Comparison of ENCODE assay signal across 8 cellular contexts in the genomic region with DNA sequence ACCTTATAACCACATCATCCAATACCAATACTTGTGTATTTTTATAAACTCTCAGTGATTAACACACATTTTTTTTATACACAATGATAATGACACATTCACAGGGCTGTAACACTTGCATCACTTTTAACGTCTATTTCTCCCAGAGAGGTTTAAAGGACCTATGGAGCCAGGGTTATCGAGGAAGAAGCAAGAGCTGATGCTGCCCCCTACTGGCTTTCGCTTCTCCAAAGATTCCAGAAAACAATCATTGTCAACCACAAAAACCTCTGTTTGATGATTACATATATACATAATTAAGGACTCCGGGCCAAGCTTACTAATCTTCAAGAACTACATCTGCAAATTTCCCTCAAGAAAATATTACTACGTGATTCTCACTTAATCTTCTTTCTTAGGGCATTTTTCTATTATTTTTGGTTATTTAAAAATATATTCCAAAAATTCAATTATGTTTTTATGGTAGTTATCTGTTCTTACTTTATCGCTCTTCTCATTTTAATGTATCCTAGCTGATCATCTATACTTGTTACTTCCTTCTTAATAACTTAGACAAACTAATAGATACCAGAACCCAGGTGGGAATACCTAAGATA.
DNase-seq lines count a peak whose midpoint lies in the region; ATAC-seq, FAIRE-seq and TF ChIP-seq lines count a peak whose summit lies in the region.

No MANE protein-coding gene starts in this region.

- in situ Hi-C loops in HAP-1 (cut with MboI; ENCODE audit: low sequenced_read_pairs): no loop called here

- ATAC-seq in psoas muscle (no peak), GM21825 (IDR thresholded peaks at IDR 0.05; ENCODE audit: unreplicated experiment) (no peak), GM18505 (IDR thresholded peaks at IDR 0.05; ENCODE audit: unreplicated experiment) (no peak)

- H3K4me3 ChIP-seq in HAP-1: no peak overlapping the region
- no peak overlapping the region for H3K4me3 ChIP-seq in psoas muscle

- TF ChIP-seq POLR2A in GM18505 (IDR thresholded peaks at IDR 0.05; ENCODE audit: borderline replicate concordance, extremely low read depth, insufficient read depth, insufficient read length): no peak

- no peaks in the 10 kb centered on the region for H3K9me3 ChIP-seq in HAP-1
- H3K9me3 ChIP-seq in psoas muscle: no peaks in the 10 kb centered on the region

- no peak for FAIRE-seq in D721Med (lab: Jason Lieb, UNC)

- H3K27me3 ChIP-seq in HAP-1 (ENCODE audit: low read depth) (no peaks in the 10 kb centered on the region), psoas muscle (ENCODE audit: insufficient read depth in 3 of 3, low read length in 2 of 3) (no peaks in the 10 kb centered on the region)

- no peaks in the 10 kb centered on the region for H3K4me1 ChIP-seq in HAP-1
- H3K4me1 ChIP-seq in psoas muscle: no peaks in the 10 kb centered on the region

- WGBS in psoas muscle, 3 donors: 39 to 47% (median 41%) methylated on average over 6 of the region's 6 CpGs

- peak; percentile 79 for TF ChIP-seq CTCF in D721Med (IDR thresholded peaks at IDR 0.05; ENCODE audit: insufficient read depth, missing control alignments)
- TF ChIP-seq CTCF in psoas muscle (IDR thresholded peaks at IDR 0.05): peak; percentile 27

- H3K27ac ChIP-seq in psoas muscle: no peak overlapping the region

- H3K36me3 ChIP-seq in HAP-1 (replicated peaks) (no peaks in the 10 kb centered on the region), psoas muscle (ENCODE audit: insufficient read depth in 1 of 2, low read depth in 1 of 2) (no peaks in the 10 kb centered on the region)

- intact Hi-C loops in psoas muscle (cut with DNase I): no loop called here

- DNase-seq in D721Med (ENCODE audit: insufficient read length, low spot score) (no peak), HAP-1 (ENCODE audit: low spot score in 2 of 2) (peak; percentile 65 to 76), NCI-H2196 treated with DMSO at 0.1 percent for 48 hours (lab: John Stamatoyannopoulos, UW; ENCODE audit: unreplicated experiment) (peak; percentile 6), germinal center (ENCODE audit: low spot score) (peak; percentile 20), psoas muscle (no peak)
- DNase-seq in activated CD4-positive, alpha-beta T cell treated with anti-CD3 and anti-CD28 coated beads, Interleukin-2, amount 50 U/mL, for 48 hours: peak; percentile 51 to 66

Comparison
In these comparisons a context has a peak if more than half of its experiments do, and no peak if none do; other contexts are left out.
1. DNase-seq: peak in HAP-1 (2 of 2), NCI-H2196 treated with DMSO at 0.1 percent for 48 hours (single experiment), activated CD4-positive, alpha-beta T cell treated with anti-CD3 and anti-CD28 coated beads, Interleukin-2, amount 50 U/mL, for 48 hours (2 of 2) and germinal center (single experiment); none in D721Med (single experiment) and psoas muscle (0 of 2).